ENCODE assay signal across 18 cellular contexts in genomic region chr9:121638901-121639592, GRCh38.
"Had no signal": no experiment of that assay in that cellular context is flagged by ENCODE, and none has a peak within 500 bp of the region (broad histone marks: within the 10 kb centered on the region; RNA-seq: fewer than 3 reads in every experiment).

No MANE protein-coding gene starts in this region.

- H3K27ac Mint-ChIP-seq: activated CD8-positive, alpha-beta T cell treated with anti-CD3 and anti-CD28 coated beads, Interleukin-2, amount 10 ng/mL, durations not matched to agents 7 days and 5 days; activated naive CD8-positive, alpha-beta T cell; T-helper 1 cell treated with Interleukin-12 subunit alpha and Interleukin-12 subunit beta and Interleukin-4 antibody, amounts not matched to agents 30 μg/mL and 1 μg/mL, for 36 hours had no signal

- DNase-seq: activated CD4-positive, alpha-beta T cell treated with anti-CD3 and anti-CD28 coated beads for 48 hours; activated CD8-positive, alpha-beta memory T cell treated with anti-CD3 and anti-CD28 coated beads, Interleukin-2, amount 50 U/mL, for 4 hours; activated CD8-positive, alpha-beta T cell treated with anti-CD3 and anti-CD28 coated beads, Interleukin-2, amount 10 ng/mL, durations not matched to agents 7 days and 5 days; activated gamma-delta T cell treated with Interleukin-2 at 50 U/mL for 16 hours; amniotic stem cell; body of pancreas; dermis blood vessel endothelial cell; endodermal cell; left ventricle myocardium inferior; mesendoderm; stimulated activated CD4-positive, alpha-beta T cell treated with anti-CD3 and anti-CD28 coated beads, Interleukin-1b, Interleukin-23, amount 100 ng/mL, for 48 hours; stomach; uterus had no signal

- H3K27me3 Mint-ChIP-seq: activated naive CD8-positive, alpha-beta T cell had no signal

- H3K36me3 ChIP-seq: gastroesophageal sphincter, left ventricle myocardium inferior, stomach, uterus had no signal

- H3K9me3 Mint-ChIP-seq: endodermal cell; nephron; T-helper 1 cell treated with Interleukin-12 subunit alpha and Interleukin-12 subunit beta and Interleukin-4 antibody, amounts not matched to agents 30 μg/mL and 1 μg/mL, for 36 hours; WTC11 had no signal

- H3K4me3 ChIP-seq: body of pancreas, gastroesophageal sphincter, left ventricle myocardium inferior, stomach, uterus had no signal

- H3K4me3 Mint-ChIP-seq: activated CD8-positive, alpha-beta T cell treated with anti-CD3 and anti-CD28 coated beads, Interleukin-2, amount 10 ng/mL, durations not matched to agents 7 days and 5 days; activated naive CD8-positive, alpha-beta T cell; endodermal cell; nephron; T-helper 1 cell treated with Interleukin-12 subunit alpha and Interleukin-12 subunit beta and Interleukin-4 antibody, amounts not matched to agents 30 μg/mL and 1 μg/mL, for 36 hours; WTC11 had no signal

- H3K9me3 ChIP-seq: body of pancreas, gastroesophageal sphincter, left ventricle myocardium inferior, stomach, uterus had no signal

- H3K36me3 Mint-ChIP-seq: activated naive CD8-positive, alpha-beta T cell; WTC11 had no signal

- H3K27me3 ChIP-seq: body of pancreas, gastroesophageal sphincter, stomach, uterus had no signal

- H3K27ac ChIP-seq: body of pancreas had no signal
